In genomic region chr4:52873861-52874343, GRCh38 we compare ENCODE assay signal across 17 cellular contexts. TPM values are rescaled to one million over a fixed set of nuclear protein-coding genes. Genes with fewer than 3 reads are reported as not detected.
DNase-seq lines count a peak whose midpoint lies in the region; ATAC-seq and TF ChIP-seq lines count a peak whose summit lies in the region.
"Had no signal": no experiment of that assay in that cellular context is flagged by ENCODE, and none has a peak within 500 bp of the region (broad histone marks: within the 10 kb centered on the region; RNA-seq: fewer than 3 reads in every experiment).

No MANE protein-coding gene starts in this region.

- POLR2A ChIA-PET in WTC11 (lab: Charles Lee) = interaction anchor here (0.6 to 1.7 kb wide), 7 partner anchors 11 to 285 kb away, joined by 3 to 9 read pairs (median 5); no protein-coding TSS in a partner anchor

- WGBS in right cardiac atrium = 44% methylated on average over 10 of the region's 10 CpGs

- no peak overlapping the region for H3K4me3 ChIP-seq in right cardiac atrium (ENCODE audit: low read length)
- H3K4me3 ChIP-seq: dorsolateral prefrontal cortex, testis had no signal

- no peaks in the 10 kb centered on the region for H3K27me3 ChIP-seq in right cardiac atrium (ENCODE audit: control insufficient read depth, insufficient read depth)
- H3K27me3 ChIP-seq: dorsolateral prefrontal cortex, testis had no signal

- intact Hi-C loops in right cardiac atrium (cut with DNase I) (no loop called here), CD14-positive monocyte (cut with micrococcal nuclease) (no loop called here)

- no peak overlapping the region for H3K27ac ChIP-seq in right cardiac atrium (ENCODE audit: low read length)
- H3K27ac ChIP-seq: dorsolateral prefrontal cortex, testis had no signal

- H3K9me3 Mint-ChIP-seq in WTC11 = no peaks in the 10 kb centered on the region
- H3K9me3 Mint-ChIP-seq in nephron = no peaks in the 10 kb centered on the region
- H3K9me3 Mint-ChIP-seq in CD14-positive monocyte = no peaks in the 10 kb centered on the region
- H3K9me3 Mint-ChIP-seq: activated naive CD8-positive, alpha-beta T cell treated with anti-CD3 and anti-CD28 coated beads, Interleukin-2, amount 50 U/mL, for 24 hours had no signal

- DNase-seq in G401 (ENCODE audit: low spot score) = peak; percentile 88
- peak; percentile 72 for DNase-seq in WTC11 (ENCODE audit: low spot score)
- no peak for DNase-seq in right cardiac atrium
- no peak for DNase-seq in NCI-H2171 treated with DMSO at 0.1 percent for 48 hours (lab: John Stamatoyannopoulos, UW)
- DNase-seq in CD14-positive monocyte (ENCODE audit: low spot score) = no peak
- DNase-seq: activated CD4-positive, alpha-beta T cell treated with anti-CD3 and anti-CD28 coated beads for 36 hours; activated naive CD8-positive, alpha-beta T cell treated with anti-CD3 and anti-CD28 coated beads, Interleukin-2, amount 50 U/mL, for 24 hours; activated T-cell treated with anti-CD3 and anti-CD28 coated beads, Interleukin-2, amount 50 U/mL, for 48 hours; DMS53; foreskin fibroblast; NCI-H146; T-helper 2 cell had no signal

- H3K27ac Mint-ChIP-seq in WTC11 (peak overlapping the region; percentile 78), nephron (peak overlapping the region in 2 of 3 experiments; percentile 38 to 45), CD14-positive monocyte (no peak overlapping the region)
- H3K27ac Mint-ChIP-seq: activated CD4-positive, alpha-beta T cell treated with anti-CD3 and anti-CD28 coated beads for 36 hours; activated naive CD8-positive, alpha-beta T cell treated with anti-CD3 and anti-CD28 coated beads, Interleukin-2, amount 50 U/mL, for 24 hours had no signal

- ATAC-seq in WTC11 = peak; percentile 79
- ATAC-seq in right cardiac atrium = peak; percentile 42 to 62
- no peak for ATAC-seq in HG03432 (IDR thresholded peaks at IDR 0.05; ENCODE audit: unreplicated experiment)
- ATAC-seq in GM21360 (IDR thresholded peaks at IDR 0.05; ENCODE audit: unreplicated experiment) = no peak
- ATAC-seq: activated CD4-positive, alpha-beta T cell treated with anti-CD3 and anti-CD28 coated beads for 36 hours; activated naive CD8-positive, alpha-beta T cell treated with anti-CD3 and anti-CD28 coated beads, Interleukin-2, amount 50 U/mL, for 24 hours had no signal

- peak overlapping the region; percentile 31 for H3K4me3 Mint-ChIP-seq in WTC11
- H3K4me3 Mint-ChIP-seq in nephron = peak overlapping the region in 2 of 3 experiments; percentile 21 to 58
- H3K4me3 Mint-ChIP-seq in CD14-positive monocyte = no peak overlapping the region
- H3K4me3 Mint-ChIP-seq: activated CD4-positive, alpha-beta T cell treated with anti-CD3 and anti-CD28 coated beads for 36 hours; activated naive CD8-positive, alpha-beta T cell treated with anti-CD3 and anti-CD28 coated beads, Interleukin-2, amount 50 U/mL, for 24 hours had no signal

- H3K36me3 Mint-ChIP-seq in WTC11 (peaks cover 3% of the 10 kb centered on the region), nephron (ENCODE audit: low read depth) (peaks cover 3% of the 10 kb centered on the region), CD14-positive monocyte (peaks cover 12 to 22% of the 10 kb centered on the region in 2 donors)

- peaks cover 78% of the 10 kb centered on the region for H3K4me1 Mint-ChIP-seq in WTC11
- H3K4me1 Mint-ChIP-seq in nephron = peaks cover 83% of the 10 kb centered on the region
- peaks cover 8% of the 10 kb centered on the region for H3K4me1 Mint-ChIP-seq in CD14-positive monocyte

- CTCF ChIA-PET in WTC11 (lab: Charles Lee) = interaction anchor here (0.6 to 1.6 kb wide), 10 partner anchors 9 to 1360 kb away, joined by 3 to 10 read pairs (median 4); no protein-coding TSS in a partner anchor

- H3K9me3 ChIP-seq in right cardiac atrium (ENCODE audit: control insufficient read depth, low read length) = no peaks in the 10 kb centered on the region
- H3K9me3 ChIP-seq: testis had no signal

- peaks cover 8% of the 10 kb centered on the region for H3K27me3 Mint-ChIP-seq in WTC11 (ENCODE audit: low read depth)
- peaks cover 4% of the 10 kb centered on the region for H3K27me3 Mint-ChIP-seq in nephron (ENCODE audit: low read depth)
- peaks cover 0 to 1% (median 0%) of the 10 kb centered on the region in 3 donors for H3K27me3 Mint-ChIP-seq in CD14-positive monocyte (ENCODE audit: low read depth in 3 of 3)
- H3K27me3 Mint-ChIP-seq: activated CD4-positive, alpha-beta T cell treated with anti-CD3 and anti-CD28 coated beads for 36 hours; activated naive CD8-positive, alpha-beta T cell treated with anti-CD3 and anti-CD28 coated beads, Interleukin-2, amount 50 U/mL, for 24 hours had no signal

- in situ Hi-C loops in G401 (cut with HindIII; ENCODE audit: low sequenced_read_pairs) = no loop called here

- TF ChIP-seq CTCF in WTC11 (IDR thresholded peaks at IDR 0.05) (no peak), nephron (IDR thresholded peaks at IDR 0.05; ENCODE audit: unreplicated experiment in 3 of 3) (no peak), CD14-positive monocyte (IDR thresholded peaks at IDR 0.05) (no peak)

- H3K4me1 ChIP-seq in right cardiac atrium (ENCODE audit: control insufficient read depth, insufficient read depth, low read length) = no peaks in the 10 kb centered on the region

TF ChIP-seq in WTC11, 78 proteins besides CTCF, POLR2A, EP300 and RAD21 (continues in another document):
- TF ChIP-seq TEAD1 (CRISPR knock-in tag; IDR thresholded peaks at IDR 0.05) = peak; percentile 98
- 0 out of 2 replicates have a peak, but pooled peaks have one; percentile 33 for TF ChIP-seq FOXP1 (CRISPR knock-in tag; IDR thresholded peaks at IDR 0.05; ENCODE audit: borderline replicate concordance)
- peak; percentile 66 for TF ChIP-seq SP1 (CRISPR knock-in tag; conservative IDR thresholded peaks at IDR 0.05)
- peak; percentile 34; the same call in 1 of the 2 replicates for TF ChIP-seq MAX (CRISPR knock-in tag; IDR thresholded peaks at IDR 0.05)
- peak; percentile 55; the same call in 1 of the 2 replicates for TF ChIP-seq FOXP4 (CRISPR knock-in tag; IDR thresholded peaks at IDR 0.05)
- TF ChIP-seq ETV6 (CRISPR knock-in tag; IDR thresholded peaks at IDR 0.05) = peak; percentile 79; the same call in 1 of the 2 replicates
- 0 out of 2 replicates have a peak, but pooled peaks have one; percentile 4 for TF ChIP-seq ZNF423 (CRISPR knock-in tag; IDR thresholded peaks at IDR 0.05)
- 0 out of 2 replicates have a peak, but pooled peaks have one; percentile 50 for TF ChIP-seq FOXK1 (CRISPR knock-in tag; IDR thresholded peaks at IDR 0.05)
- no peak for TF ChIP-seq GTF2I (CRISPR knock-in tag; conservative IDR thresholded peaks at IDR 0.05)
- TF ChIP-seq ZNF281 (CRISPR knock-in tag; IDR thresholded peaks at IDR 0.05) = 0 out of 2 replicates have a peak, but pooled peaks have one; percentile 57
- no peak for TF ChIP-seq HMGA2 (CRISPR knock-in tag; IDR thresholded peaks at IDR 0.05)

RNA-seq across cellular contexts. Expression of gene RASL11B, which starts 11.8 kb away (rescaled TPM):
- 0.12 TPM in 1 of 2 replicates, not detected in the other for total RNA-seq in G401 (2014; rRNA removed; shearing (Covaris generic))
- total RNA-seq in WTC11 (2021) (58.5 to 71.9 TPM (median 69.9 TPM) in 3 replicates), right cardiac atrium (10 to 100 TPM in 3 of 4 donors, 1 to 10 TPM in 1; 9.6 to 37.2 (median 16.5) TPM)
- polyA plus RNA-seq in right cardiac atrium (11.4 TPM), CD14-positive monocyte (not detected)

Comparison
In these comparisons a context has a peak if more than half of its experiments do, and no peak if none do; other contexts are left out.
1. DNase-seq: peak in G401 (single experiment) and WTC11 (single experiment); none in right cardiac atrium (0 of 3), NCI-H2171 treated with DMSO at 0.1 percent for 48 hours (single experiment) and CD14-positive monocyte (single experiment).
2. ATAC-seq: peak in WTC11 (single experiment) and right cardiac atrium (2 of 2); none in HG03432 (single experiment) and GM21360 (single experiment).
3. H3K27ac Mint-ChIP-seq: peak in WTC11 (single experiment) and nephron (2 of 3); none in CD14-positive monocyte (0 of 7).
4. H3K4me3 Mint-ChIP-seq: peak in WTC11 (single experiment) and nephron (2 of 3); none in CD14-positive monocyte (0 of 2).